ENCODE assay signal across 10 cellular contexts in the genomic region with DNA sequence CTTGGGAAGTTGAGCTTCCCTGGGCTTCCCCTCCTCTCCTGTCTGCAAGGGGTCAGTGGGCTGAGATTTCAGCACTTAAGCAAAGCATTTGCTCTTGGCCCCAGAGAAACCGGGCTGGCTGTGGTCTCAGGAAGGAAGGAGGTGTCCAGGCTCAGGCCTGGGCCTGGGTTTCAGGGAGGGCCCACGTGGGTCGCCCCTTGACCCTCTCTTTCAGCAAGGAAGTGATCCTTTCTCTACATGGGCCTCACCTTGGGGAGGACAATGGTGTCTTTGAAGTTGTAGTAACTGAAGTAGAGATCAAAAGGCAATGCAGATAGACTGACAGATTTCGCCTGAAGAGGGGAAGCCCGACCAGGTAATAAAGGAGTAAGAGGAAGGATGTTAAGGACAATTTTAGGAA. TPM values are rescaled to one million over a fixed set of nuclear protein-coding genes. Genes with fewer than 3 reads are reported as not detected.
DNase-seq lines count a peak whose midpoint lies in the region; ATAC-seq and TF ChIP-seq lines count a peak whose summit lies in the region.
"Had no signal": no experiment of that assay in that cellular context is flagged by ENCODE, and none has a peak within 500 bp of the region (broad histone marks: within the 10 kb centered on the region; RNA-seq: fewer than 3 reads in every experiment).

No MANE protein-coding gene starts in this region.

- H3K79me2 ChIP-seq in OCI-LY7 (ENCODE audit: insufficient read depth, low read depth, low read length), result no peaks in the 10 kb centered on the region

- no peak overlapping the region for H2AK5ac ChIP-seq in neuronal stem cell (ENCODE audit: low read depth, low read length)

- no peak overlapping the region for H4K8ac ChIP-seq in neuronal stem cell (ENCODE audit: low read depth, low read length)

- H3K4me2 ChIP-seq in neuronal stem cell (ENCODE audit: insufficient read depth, low read length, poor library complexity, severe bottlenecking) (no peak overlapping the region), OCI-LY7 (ENCODE audit: low read length) (no peak overlapping the region)

- H3K23ac ChIP-seq in neuronal stem cell (ENCODE audit: low read depth, low read length, poor library complexity), result no peak overlapping the region

- DNase-seq in GM10266 (ENCODE audit: extremely low spot score) (peak; percentile 56), activated B cell treated with CpG ODN at 0.5 μM for 24 hours (no peak), neuronal stem cell (ENCODE audit: low spot score) (no peak), sciatic nerve (ENCODE audit: low spot score) (no peak), OCI-LY7 (ENCODE audit: low spot score) (no peak), omental fat pad (ENCODE audit: low spot score) (no peak)
- no peak for DNase-seq in naive thymus-derived CD4-positive, alpha-beta T cell
- DNase-seq: DND-41 had no signal

- H3K27ac Mint-ChIP-seq in activated B cell treated with CpG ODN at 0.5 μM for 24 hours, result peak overlapping the region; percentile 87
- H3K27ac Mint-ChIP-seq in naive thymus-derived CD4-positive, alpha-beta T cell, result peak overlapping the region in 6 of 9 donors; percentile 31 to 62 (median 43)
- H3K27ac Mint-ChIP-seq: activated naive CD4-positive, alpha-beta T cell treated with anti-CD3 and anti-CD28 coated beads, Interleukin-2, amount 50 U/mL, for 24 hours had no signal

- WGBS in neuronal stem cell (ENCODE audit: extremely low coverage in 2 of 2, insufficient read length in 2 of 2, insufficient replicate concordance in 1 of 2), 2 donors, result no CpG with 5 or more reads among the region's 5 CpGs

- H3K4me3 ChIP-seq in naive thymus-derived CD4-positive, alpha-beta T cell (ENCODE audit: low read length), result no peak overlapping the region
- H3K4me3 ChIP-seq in neuronal stem cell (ENCODE audit: low read length in 2 of 2) (no peak overlapping the region), OCI-LY7 (ENCODE audit: low read depth, low read length, poor library complexity, severe bottlenecking) (no peak overlapping the region)

- intact Hi-C loops in activated B cell treated with CpG ODN at 0.5 μM for 24 hours (cut with micrococcal nuclease) (no loop called here), sciatic nerve (cut with DNase I) (no loop called here), OCI-LY7 (cut with micrococcal nuclease; ENCODE audit: unreplicated experiment) (no loop called here)
- intact Hi-C loops in naive thymus-derived CD4-positive, alpha-beta T cell (cut with micrococcal nuclease), result loop anchor here in 1 of 2 donors (2.0 kb wide), 1 partner anchor 15 kb away; the partner anchor contains the start of gene SNX20

- H3K27ac ChIP-seq in naive thymus-derived CD4-positive, alpha-beta T cell (ENCODE audit: low read depth, low read length), result no peak overlapping the region
- no peak overlapping the region for H3K27ac ChIP-seq in neuronal stem cell (replicated peaks; ENCODE audit: low read length)
- no peak overlapping the region for H3K27ac ChIP-seq in OCI-LY7 (ENCODE audit: low read depth, low read length, poor library complexity, severe bottlenecking)

- H2BK120ac ChIP-seq in neuronal stem cell (ENCODE audit: low read depth, low read length), result no peak overlapping the region

- H3K9me3 ChIP-seq in naive thymus-derived CD4-positive, alpha-beta T cell (ENCODE audit: control insufficient read depth in 2 of 3, low read length in 3 of 3), result no peaks in the 10 kb centered on the region
- H3K9me3 ChIP-seq in neuronal stem cell (replicated peaks in 1 of 2; ENCODE audit: control insufficient read depth in 2 of 2, insufficient read depth in 1 of 2, low read depth in 1 of 2, low read length in 2 of 2) (peaks cover 0 to 1% of the 10 kb centered on the region in 2 donors), OCI-LY7 (ENCODE audit: low read length) (no peaks in the 10 kb centered on the region)

- H3K14ac ChIP-seq in neuronal stem cell (ENCODE audit: low read length), result no peak overlapping the region

- POLR2A ChIA-PET in activated B cell treated with CpG ODN at 0.5 μM for 24 hours (lab: Charles Lee) (interaction anchor here (0.8 to 3.9 kb wide), 3 partner anchors 12 to 45 kb away, joined by 3 to 34 read pairs (median 5); partner anchors contain the start of gene CYLD), OCI-LY7 (lab: Charles Lee) (no interaction called here)
- POLR2A ChIA-PET in naive thymus-derived CD4-positive, alpha-beta T cell (lab: Charles Lee), result interaction anchor here (1.2 to 3.2 kb wide), 3 partner anchors 10 to 14 kb away, joined by 4 to 16 read pairs (median 4); partner anchors contain the start of gene SNX20

- H3K27me3 Mint-ChIP-seq in activated B cell treated with CpG ODN at 0.5 μM for 24 hours, result peaks cover 4% of the 10 kb centered on the region
- peaks cover 0 to 8% (median 0%) of the 10 kb centered on the region in 5 donors for H3K27me3 Mint-ChIP-seq in naive thymus-derived CD4-positive, alpha-beta T cell
- H3K27me3 Mint-ChIP-seq: activated naive CD4-positive, alpha-beta T cell treated with anti-CD3 and anti-CD28 coated beads, Interleukin-2, amount 50 U/mL, for 24 hours had no signal

- no peak overlapping the region for H3K4me3 Mint-ChIP-seq in activated B cell treated with CpG ODN at 0.5 μM for 24 hours
- peak overlapping the region in 8 of 10 donors; percentile 22 to 59 (median 41) for H3K4me3 Mint-ChIP-seq in naive thymus-derived CD4-positive, alpha-beta T cell
- H3K4me3 Mint-ChIP-seq: activated naive CD4-positive, alpha-beta T cell treated with anti-CD3 and anti-CD28 coated beads, Interleukin-2, amount 50 U/mL, for 24 hours had no signal

- no peak overlapping the region for H2BK5ac ChIP-seq in neuronal stem cell (ENCODE audit: low read length)

- no peak overlapping the region for H3K4ac ChIP-seq in neuronal stem cell (ENCODE audit: low read length)

- BruUV-seq in OCI-LY7 (replicated peaks; lab: Mats Ljungman, UMichigan), result no TSS peak

- no peaks in the 10 kb centered on the region for H3K9me2 ChIP-seq in OCI-LY7 (ENCODE audit: insufficient read depth, low read length)

- no peaks in the 10 kb centered on the region for H3K9me3 Mint-ChIP-seq in activated B cell treated with CpG ODN at 0.5 μM for 24 hours
- peaks cover 0 to 1% (median 0%) of the 10 kb centered on the region in 11 donors for H3K9me3 Mint-ChIP-seq in naive thymus-derived CD4-positive, alpha-beta T cell
- H3K9me3 Mint-ChIP-seq: activated naive CD4-positive, alpha-beta T cell treated with anti-CD3 and anti-CD28 coated beads, Interleukin-2, amount 50 U/mL, for 24 hours had no signal

- H3K36me3 Mint-ChIP-seq in activated B cell treated with CpG ODN at 0.5 μM for 24 hours (ENCODE audit: low read depth), result no peaks in the 10 kb centered on the region
- H3K36me3 Mint-ChIP-seq in naive thymus-derived CD4-positive, alpha-beta T cell, result peaks cover 0 to 21% (median 0%) of the 10 kb centered on the region in 5 donors
- H3K36me3 Mint-ChIP-seq: activated naive CD4-positive, alpha-beta T cell treated with anti-CD3 and anti-CD28 coated beads, Interleukin-2, amount 50 U/mL, for 24 hours had no signal

- TF ChIP-seq CTCF in GM10266 (IDR thresholded peaks at IDR 0.05; ENCODE audit: control insufficient read depth, insufficient read depth, low read depth, missing control alignments) (no peak), activated B cell treated with CpG ODN at 0.5 μM for 24 hours (IDR thresholded peaks at IDR 0.05) (no peak), OCI-LY7 (conservative IDR thresholded peaks at IDR 0.05; ENCODE audit: low read length) (no peak), omental fat pad (IDR thresholded peaks at IDR 0.05) (no peak)

- H2AFZ ChIP-seq in neuronal stem cell (ENCODE audit: low read length) (no peak overlapping the region), OCI-LY7 (ENCODE audit: low read length) (no peak overlapping the region)

- H3K36me3 ChIP-seq in naive thymus-derived CD4-positive, alpha-beta T cell (ENCODE audit: control insufficient read depth in 2 of 3, insufficient read depth in 3 of 3, low read length in 3 of 3), result no peaks in the 10 kb centered on the region
- H3K36me3 ChIP-seq in neuronal stem cell (replicated peaks in 1 of 2; ENCODE audit: control insufficient read depth in 2 of 2, insufficient read depth in 2 of 2, low read length in 2 of 2) (no peaks in the 10 kb centered on the region), OCI-LY7 (ENCODE audit: insufficient read depth, low read length) (no peaks in the 10 kb centered on the region)

- no peaks in the 10 kb centered on the region for H3K79me1 ChIP-seq in neuronal stem cell (ENCODE audit: low read depth, low read length)

- no peaks in the 10 kb centered on the region for H3K27me3 ChIP-seq in naive thymus-derived CD4-positive, alpha-beta T cell (ENCODE audit: control insufficient read depth in 2 of 2, insufficient read depth in 2 of 2, low read length in 2 of 2)
- H3K27me3 ChIP-seq in neuronal stem cell (ENCODE audit: control insufficient read depth in 3 of 3, insufficient read depth in 3 of 3, low read depth in 1 of 3, low read length in 3 of 3), result peaks cover 2 to 52% (median 21%) of the 10 kb centered on the region in 3 experiments

- peaks cover 31 to 50% of the 10 kb centered on the region in 2 donors for H3K4me1 ChIP-seq in naive thymus-derived CD4-positive, alpha-beta T cell (ENCODE audit: control insufficient read depth in 2 of 2, insufficient read depth in 2 of 2, low read length in 2 of 2)
- peaks cover 0 to 11% of the 10 kb centered on the region in 2 donors for H3K4me1 ChIP-seq in neuronal stem cell (ENCODE audit: control insufficient read depth in 2 of 2, insufficient read depth in 1 of 2, low read depth in 1 of 2, low read length in 2 of 2)
- no peaks in the 10 kb centered on the region for H3K4me1 ChIP-seq in OCI-LY7 (ENCODE audit: insufficient read depth, low read length, poor library complexity, severe bottlenecking)

- peak; percentile 20 for ATAC-seq in GM19463 (IDR thresholded peaks at IDR 0.05; ENCODE audit: unreplicated experiment)
- no peak for ATAC-seq in activated B cell treated with CpG ODN at 0.5 μM for 24 hours (ENCODE audit: low read depth)
- ATAC-seq in naive thymus-derived CD4-positive, alpha-beta T cell, result no peak
- no peak for ATAC-seq in sciatic nerve
- ATAC-seq in omental fat pad (ENCODE audit: low FRiP score), result no peak

- no peak overlapping the region for H3K9ac ChIP-seq in neuronal stem cell (ENCODE audit: low read depth, low read length, poor library complexity)

- no peak overlapping the region for H2BK12ac ChIP-seq in neuronal stem cell (ENCODE audit: low read length)

- no peaks in the 10 kb centered on the region for H4K20me1 ChIP-seq in OCI-LY7 (ENCODE audit: insufficient read depth, low read length)

- CTCF ChIA-PET in activated B cell treated with CpG ODN at 0.5 μM for 24 hours (lab: Charles Lee) (no interaction called here), OCI-LY7 (lab: Charles Lee; ENCODE audit: unreplicated experiment) (no interaction called here)
- CTCF ChIA-PET in naive thymus-derived CD4-positive, alpha-beta T cell (lab: Charles Lee), result interaction anchor here (1.0 to 1.1 kb wide), 2 partner anchors 29 to 51 kb away, joined by 3 read pairs; no protein-coding TSS in a partner anchor

- H2BK15ac ChIP-seq in neuronal stem cell (ENCODE audit: low read length), result no peak overlapping the region

- no peak overlapping the region for H4K91ac ChIP-seq in neuronal stem cell (ENCODE audit: low read depth, low read length, poor library complexity)

- H3K4me1 Mint-ChIP-seq in activated B cell treated with CpG ODN at 0.5 μM for 24 hours, result peaks cover 76% of the 10 kb centered on the region
- peaks cover 51 to 75% (median 65%) of the 10 kb centered on the region in 7 donors for H3K4me1 Mint-ChIP-seq in naive thymus-derived CD4-positive, alpha-beta T cell

- H3K18ac ChIP-seq in neuronal stem cell (ENCODE audit: low read length), result no peak overlapping the region

RNA-seq across cellular contexts. Expression of gene NOD2, which starts 2.7 kb away (rescaled TPM):
- total RNA-seq in activated B cell treated with CpG ODN at 0.5 μM for 24 hours, result 2.9 and 3.7 TPM in 2 replicates
- total RNA-seq in naive thymus-derived CD4-positive, alpha-beta T cell, result 10 to 100 TPM in 2 of 5 experiments, 1 to 10 TPM in 1, under 1 TPM in 2; 0.49 to 40.5 (median 4.8) TPM
- under 1 TPM; 0.06 TPM for polyA plus RNA-seq in naive thymus-derived CD4-positive, alpha-beta T cell
- polyA plus RNA-seq in neuronal stem cell (2013, experiment 1 of 2), result 0.14 TPM
- polyA plus RNA-seq in neuronal stem cell (2013, experiment 2 of 2), result 0.06 TPM
- 4.3 TPM for total RNA-seq in sciatic nerve
- not detected in 2 replicates for total RNA-seq in OCI-LY7 (2014; rRNA removed; shearing (Covaris generic))
- not detected in 2 replicates for total RNA-seq in OCI-LY7 (2022)
- 10 to 100 TPM in 1 of 4 donors, 1 to 10 TPM in 3; 4.4 to 17.2 (median 5.4) TPM for total RNA-seq in omental fat pad

RNA-seq across cellular contexts. Expression of gene SNX20, which starts 15.0 kb away (rescaled TPM):
- total RNA-seq in activated B cell treated with CpG ODN at 0.5 μM for 24 hours (33.1 and 34.5 TPM in 2 replicates), sciatic nerve (2.6 TPM), OCI-LY7 (2022) (1.3 and 1.5 TPM in 2 replicates), omental fat pad (1 to 10 TPM; 2.2 to 6.9 (median 4.4) TPM)
- total RNA-seq in naive thymus-derived CD4-positive, alpha-beta T cell, result 10 to 100 TPM; 32.4 to 94.9 (median 70.8) TPM
- 10 to 100 TPM; 62.6 to 96.1 TPM for polyA plus RNA-seq in naive thymus-derived CD4-positive, alpha-beta T cell
- not detected for polyA plus RNA-seq in neuronal stem cell (2013, experiment 1 of 2)
- not detected for polyA plus RNA-seq in neuronal stem cell (2013, experiment 2 of 2)
- total RNA-seq in OCI-LY7 (2014; rRNA removed; shearing (Covaris generic)), result 2.3 and 5.8 TPM in 2 replicates

RNA-seq across cellular contexts. Expression of gene CYLD, which starts 45.8 kb away (rescaled TPM):
- 116 and 122 TPM in 2 replicates for total RNA-seq in activated B cell treated with CpG ODN at 0.5 μM for 24 hours
- 100 to 1,000 TPM; 259 to 393 (median 336) TPM for total RNA-seq in naive thymus-derived CD4-positive, alpha-beta T cell
- polyA plus RNA-seq in naive thymus-derived CD4-positive, alpha-beta T cell, result 100 to 1,000 TPM; 170 to 224 TPM
- polyA plus RNA-seq in neuronal stem cell (2013, experiment 1 of 2), result 5.4 TPM
- polyA plus RNA-seq in neuronal stem cell (2013, experiment 2 of 2), result 5.6 TPM
- 52.2 TPM for total RNA-seq in sciatic nerve
- total RNA-seq in OCI-LY7 (2014; rRNA removed; shearing (Covaris generic)), result 7.4 and 14.0 TPM in 2 replicates
- total RNA-seq in OCI-LY7 (2022), result 14.9 and 21.1 TPM in 2 replicates
- 10 to 100 TPM; 20.5 to 51.1 (median 36.6) TPM for total RNA-seq in omental fat pad
